ENCODE assay signal across 1 cellular context in the genomic region with DNA sequence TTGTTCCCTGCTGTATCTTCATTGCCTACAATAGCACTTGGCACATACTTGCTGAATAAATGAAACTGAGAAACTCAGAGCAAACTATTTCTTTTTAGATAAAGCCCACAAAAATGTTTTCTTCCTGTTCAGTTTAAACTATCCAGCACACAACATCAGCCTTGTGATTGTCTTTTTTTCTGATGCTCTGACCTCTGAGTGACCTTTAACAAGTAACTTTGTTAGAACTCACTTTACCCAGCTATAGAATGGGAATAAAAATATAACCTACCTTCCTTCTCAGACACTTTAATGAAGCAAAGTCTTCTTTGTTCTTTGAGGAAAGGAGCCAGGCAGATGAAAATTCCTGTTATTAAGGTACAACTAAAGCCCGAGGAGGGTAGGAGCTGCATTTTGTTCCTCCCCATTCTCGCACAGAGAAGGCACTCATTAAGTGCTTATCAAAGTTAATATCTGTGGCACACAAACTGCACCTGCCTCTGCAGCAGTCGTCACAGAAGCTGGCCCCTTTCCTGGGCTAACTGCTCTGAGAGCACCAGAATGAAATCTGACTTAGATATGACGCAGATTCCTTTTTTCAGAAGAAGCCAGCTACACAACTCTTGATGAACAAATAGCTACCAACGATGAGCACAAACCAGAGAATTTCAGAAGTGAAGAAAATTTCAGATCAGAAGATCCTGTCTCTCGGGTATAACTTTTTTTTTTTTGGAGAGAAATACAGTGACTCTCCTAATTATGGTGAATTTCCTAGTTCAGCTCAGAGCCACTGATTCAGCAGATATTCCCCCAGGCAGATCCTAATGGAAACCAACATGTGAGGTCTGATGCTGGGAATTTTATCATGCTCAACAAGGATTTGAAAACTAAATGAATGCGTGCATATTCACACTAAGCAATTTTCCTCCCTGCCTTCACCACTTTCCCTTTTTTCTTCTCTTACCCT.
TF ChIP-seq lines count a peak whose summit lies in the region.

No MANE protein-coding gene starts in this region.

TF ChIP-seq in H1, 55 proteins besides CTCF, POLR2A, EP300 and RAD21 (continued from another document):
- TF ChIP-seq KDM5A (IDR thresholded peaks at IDR 0.05; ENCODE audit: low read length) (no peak), SP4 (IDR thresholded peaks at IDR 0.05; ENCODE audit: low read length) (no peak), CREB1 (IDR thresholded peaks at IDR 0.05) (no peak), SP2 (IDR thresholded peaks at IDR 0.05; ENCODE audit: low read length) (no peak), PHF8 (conservative IDR thresholded peaks at IDR 0.05; ENCODE audit: low read depth, low read length) (no peak), CEBPB (IDR thresholded peaks at IDR 0.05; ENCODE audit: low read depth, low read length) (no peak), TAF1 (IDR thresholded peaks at IDR 0.05; ENCODE audit: low read depth, low read length) (no peak), FOSL1 (IDR thresholded peaks at IDR 0.05; ENCODE audit: insufficient read depth, low read depth, low read length) (no peak), SIN3A (conservative IDR thresholded peaks at IDR 0.05 in 1 of 2, IDR thresholded peaks at IDR 0.05 in 1 of 2; ENCODE audit: low read depth in 1 of 2, low read length in 2 of 2) (no peak), BRCA1 (IDR thresholded peaks at IDR 0.05; ENCODE audit: low read depth, low read length) (no peak), RFX5 (IDR thresholded peaks at IDR 0.05; ENCODE audit: borderline replicate concordance, low read depth, low read length) (no peak), GTF2F1 (IDR thresholded peaks at IDR 0.05; ENCODE audit: borderline replicate concordance, low read depth, low read length) (no peak), SIRT6 (IDR thresholded peaks at IDR 0.05; ENCODE audit: low read length) (no peak), CBX8 (IDR thresholded peaks at IDR 0.05; ENCODE audit: borderline replicate concordance, low read depth, low read length) (no peak)
- TF ChIP-seq, protein P1, sequence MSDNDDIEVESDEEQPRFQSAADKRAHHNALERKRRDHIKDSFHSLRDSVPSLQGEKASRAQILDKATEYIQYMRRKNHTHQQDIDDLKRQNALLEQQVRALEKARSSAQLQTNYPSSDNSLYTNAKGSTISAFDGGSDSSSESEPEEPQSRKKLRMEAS (IDR thresholded peaks at IDR 0.05): no peak
- TF ChIP-seq, protein P2, sequence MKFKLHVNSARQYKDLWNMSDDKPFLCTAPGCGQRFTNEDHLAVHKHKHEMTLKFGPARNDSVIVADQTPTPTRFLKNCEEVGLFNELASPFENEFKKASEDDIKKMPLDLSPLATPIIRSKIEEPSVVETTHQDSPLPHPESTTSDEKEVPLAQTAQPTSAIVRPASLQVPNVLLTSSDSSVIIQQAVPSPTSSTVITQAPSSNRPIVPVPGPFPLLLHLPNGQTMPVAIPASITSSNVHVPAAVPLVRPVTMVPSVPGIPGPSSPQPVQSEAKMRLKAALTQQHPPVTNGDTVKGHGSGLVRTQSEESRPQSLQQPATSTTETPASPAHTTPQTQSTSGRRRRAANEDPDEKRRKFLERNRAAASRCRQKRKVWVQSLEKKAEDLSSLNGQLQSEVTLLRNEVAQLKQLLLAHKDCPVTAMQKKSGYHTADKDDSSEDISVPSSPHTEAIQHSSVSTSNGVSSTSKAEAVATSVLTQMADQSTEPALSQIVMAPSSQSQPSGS (IDR thresholded peaks at IDR 0.05; ENCODE audit: low read length): no peak
